In genomic region chr1:60949154-60949825, GRCh38 we compare ENCODE assay signal across 2 cellular contexts.
TF ChIP-seq lines count a peak whose summit lies in the region.

No MANE protein-coding gene starts in this region.

TF ChIP-seq in SK-N-SH, 30 proteins besides CTCF, POLR2A, EP300 and RAD21 (continues in another document):
- TF ChIP-seq YY1 (IDR thresholded peaks at IDR 0.05; ENCODE audit: low read depth) = no peak
- no peak for TF ChIP-seq NFIC (IDR thresholded peaks at IDR 0.05; ENCODE audit: borderline replicate concordance)
- TF ChIP-seq SMC3 (IDR thresholded peaks at IDR 0.05; ENCODE audit: low read depth, low read length) = no peak
- TF ChIP-seq GATA2 (CRISPR knock-in tag; IDR thresholded peaks at IDR 0.05) = peak; percentile 92
- peak; percentile 61 for TF ChIP-seq RCOR1 (IDR thresholded peaks at IDR 0.05; ENCODE audit: low read length)
- no peak for TF ChIP-seq REST (IDR thresholded peaks at IDR 0.05; ENCODE audit: low read depth, low read length)
- TF ChIP-seq CHD2 (IDR thresholded peaks at IDR 0.05; ENCODE audit: low read length, partially characterized antibody) = peak; percentile 83
- TF ChIP-seq TAF1 (IDR thresholded peaks at IDR 0.05; ENCODE audit: borderline replicate concordance, low read depth, low read length) = no peak
- no peak for TF ChIP-seq FOXM1 (IDR thresholded peaks at IDR 0.05; ENCODE audit: low read depth)
- no peak for TF ChIP-seq POLR2AphosphoS5 (IDR thresholded peaks at IDR 0.05; ENCODE audit: low read depth, low read length)
- TF ChIP-seq IRF3 (IDR thresholded peaks at IDR 0.05; ENCODE audit: low read depth, low read length) = no peak
- TF ChIP-seq ELF1 (IDR thresholded peaks at IDR 0.05) = no peak
- no peak for TF ChIP-seq NRF1 (IDR thresholded peaks at IDR 0.05; ENCODE audit: low read depth, low read length)
- no peak for TF ChIP-seq GABPA (IDR thresholded peaks at IDR 0.05; ENCODE audit: low read depth)
- no peak for TF ChIP-seq USF1 (IDR thresholded peaks at IDR 0.05; ENCODE audit: borderline replicate concordance, low read depth)
- TF ChIP-seq TEAD4 (IDR thresholded peaks at IDR 0.05; ENCODE audit: borderline replicate concordance, insufficient read depth) = no peak
- TF ChIP-seq FOSL2 (IDR thresholded peaks at IDR 0.05; ENCODE audit: borderline replicate concordance, low read depth) = no peak
- TF ChIP-seq USF2 (IDR thresholded peaks at IDR 0.05; ENCODE audit: borderline replicate concordance, low read depth, low read length) = no peak
- TF ChIP-seq ZBTB33 (IDR thresholded peaks at IDR 0.05; ENCODE audit: borderline replicate concordance, low read depth) = no peak
- no peak; the same call in 1 of the 2 replicates for TF ChIP-seq MXI1 (IDR thresholded peaks at IDR 0.05; ENCODE audit: low read depth, low read length)
- TF ChIP-seq TCF12 (IDR thresholded peaks at IDR 0.05) = 0 out of 2 replicates have a peak, but pooled peaks have one; percentile 25
- no peak for TF ChIP-seq SIN3A (IDR thresholded peaks at IDR 0.05; ENCODE audit: borderline replicate concordance, low read depth, low read length)
- TF ChIP-seq RXRA (IDR thresholded peaks at IDR 0.05; ENCODE audit: borderline replicate concordance, low read depth) = no peak

TF ChIP-seq in endothelial cell of umbilical vein, 7 proteins besides CTCF, POLR2A, EP300 and RAD21:
- TF ChIP-seq MYC (IDR thresholded peaks at IDR 0.05; ENCODE audit: low read depth, low read length) (peak; percentile 84), FOS (IDR thresholded peaks at IDR 0.05; ENCODE audit: borderline replicate concordance, insufficient read depth, low read length) (peak; percentile 46), JUN (IDR thresholded peaks at IDR 0.05; ENCODE audit: borderline replicate concordance, insufficient read depth, insufficient read length, low read depth) (peak; percentile 55), GATA2 (IDR thresholded peaks at IDR 0.05; ENCODE audit: insufficient read depth, insufficient read length, low read depth, low read length) (peak; percentile 76), EZH2 (IDR thresholded peaks at IDR 0.05; ENCODE audit: borderline replicate concordance, low read depth, low read length, severe bottlenecking) (no peak), POLR2AphosphoS5 (IDR thresholded peaks at IDR 0.05; ENCODE audit: insufficient read depth, low read depth, low read length) (peak; percentile 84), MAX (IDR thresholded peaks at IDR 0.05; ENCODE audit: insufficient read depth, insufficient read length) (peak; percentile 41)
